In genomic region chr14:103878180-103878579, GRCh38 we compare ENCODE assay signal across 29 cellular contexts. TPM values are rescaled to one million over a fixed set of nuclear protein-coding genes. Genes with fewer than 3 reads are reported as not detected.
"Had no signal": no experiment of that assay in that cellular context is flagged by ENCODE, and none has a peak within 500 bp of the region (broad histone marks: within the 10 kb centered on the region; RNA-seq: fewer than 3 reads in every experiment).

No MANE protein-coding gene starts in this region.

- DNase-seq: activated CD4-positive, alpha-beta memory T cell treated with anti-CD3 and anti-CD28 coated beads for 36 hours; activated CD4-positive, alpha-beta T cell treated with anti-CD3 and anti-CD28 coated beads for 36 hours; activated CD4-positive, alpha-beta T cell treated with anti-CD3 and anti-CD28 coated beads, Interleukin-2, amount 10 ng/mL, durations not matched to agents 24 days and 14 days; activated CD4-positive, CD25-positive, alpha-beta regulatory T cell; activated CD4-positive, CD25-positive, alpha-beta regulatory T cell treated with anti-CD3 and anti-CD28 coated beads, Interleukin-2, amount 50 U/mL, for 72 hours; activated CD8-positive, alpha-beta memory T cell treated with anti-CD3 and anti-CD28 coated beads, Interleukin-2, amount 50 U/mL, for 48 hours; activated gamma-delta T cell; activated naive CD4-positive, alpha-beta T cell; activated naive CD4-positive, alpha-beta T cell treated with anti-CD3 and anti-CD28 coated beads, Interleukin-2, amount 10 ng/mL, durations not matched to agents 7 days and 5 days; activated naive CD8-positive, alpha-beta T cell treated with anti-CD3 and anti-CD28 coated beads, Interleukin-2, amount 10 ng/mL, durations not matched to agents 7 days and 5 days; activated T-cell treated with anti-CD3 and anti-CD28 coated beads for 4 hours; activated T-cell treated with anti-CD3 and anti-CD28 coated beads, Interleukin-2, amount 50 U/mL, for 24 hours; activated T-cell treated with anti-CD3 and anti-CD28 coated beads, Interleukin-2, amount 50 U/mL, for 72 hours; cortex of kidney; dermis blood vessel endothelial cell; effector CD4-positive, alpha-beta T cell; effector memory CD8-positive, alpha-beta T cell; erythroblast; foreskin keratinocyte; gastrocnemius medialis; glutamatergic neuron; SW 1271; T-cell; T-helper 9 cell had no signal

- H3K9me3 ChIP-seq: ascending aorta, breast epithelium, esophagus muscularis mucosa, gastrocnemius medialis had no signal

- H3K36me3 ChIP-seq: ascending aorta, breast epithelium, esophagus muscularis mucosa, gastrocnemius medialis had no signal

- H3K27me3 ChIP-seq: ascending aorta, breast epithelium, esophagus muscularis mucosa, gastrocnemius medialis had no signal

- H3K4me3 ChIP-seq: ascending aorta, breast epithelium, esophagus muscularis mucosa, gastrocnemius medialis had no signal

- H3K4me1 ChIP-seq: foreskin keratinocyte had no signal

- H3K27ac ChIP-seq: ascending aorta, esophagus muscularis mucosa, foreskin keratinocyte, gastrocnemius medialis had no signal

- ATAC-seq: activated CD4-positive, alpha-beta T cell treated with anti-CD3 and anti-CD28 coated beads for 36 hours; activated naive CD4-positive, alpha-beta T cell treated with anti-CD3 and anti-CD28 coated beads, Interleukin-2, amount 50 U/mL, for 72 hours; activated T-cell treated with anti-CD3 and anti-CD28 coated beads, Interleukin-2, amount 50 U/mL, for 72 hours; effector memory CD8-positive, alpha-beta T cell; foreskin keratinocyte; gastrocnemius medialis; T-cell had no signal

RNA-seq across cellular contexts. Expression of gene TDRD9, which starts 50.1 kb away (rescaled TPM):
- total RNA-seq: T-helper 2 cell treated with Interferon-gamma antibody and Interleukin-4, amounts not matched to agents 100 ng/mL and 5 ng/mL, for 36 hours had no signal
